Comparison of ENCODE assay signal across 10 cellular contexts in genomic region chr14:64673748-64674147, GRCh38.
A peak's percentile ranks its signal among the peaks of the same experiment; 100 is the strongest.
DNase-seq lines count a peak whose midpoint lies in the region; ATAC-seq and TF ChIP-seq lines count a peak whose summit lies in the region.
"Had no signal": no experiment of that assay in that cellular context is flagged by ENCODE, and none has a peak within 500 bp of the region (broad histone marks: within the 10 kb centered on the region; RNA-seq: fewer than 3 reads in every experiment).

No MANE protein-coding gene starts in this region.

- no peaks in the 10 kb centered on the region for H4K20me1 ChIP-seq in MM.1S (ENCODE audit: insufficient read depth, low read length)

- no peak overlapping the region for H3K4me3 ChIP-seq in MM.1S (ENCODE audit: low read length)

- no peaks in the 10 kb centered on the region for H3K36me3 ChIP-seq in MM.1S (replicated peaks; ENCODE audit: insufficient read depth, low read length)

- no peaks in the 10 kb centered on the region for H3K4me1 ChIP-seq in MM.1S (ENCODE audit: low read length)

- no peaks in the 10 kb centered on the region for H3K9me2 ChIP-seq in MM.1S (replicated peaks; ENCODE audit: insufficient read depth, low read length)

- H3K9me3 Mint-ChIP-seq in nephron, result no peaks in the 10 kb centered on the region

- H3K27me3 ChIP-seq in MM.1S (replicated peaks; ENCODE audit: insufficient read depth, low read length), result no peaks in the 10 kb centered on the region

- TF ChIP-seq CTCF in nephron (IDR thresholded peaks at IDR 0.05; ENCODE audit: unreplicated experiment in 3 of 3) (no peak), MM.1S (IDR thresholded peaks at IDR 0.05; ENCODE audit: low read length) (no peak)

- no peaks in the 10 kb centered on the region for H3K9me3 ChIP-seq in MM.1S (replicated peaks; ENCODE audit: insufficient read depth, low read length)

- no peak for ATAC-seq in GM18858 (IDR thresholded peaks at IDR 0.05; ENCODE audit: unreplicated experiment)
- ATAC-seq: sciatic nerve had no signal

- H2AFZ ChIP-seq in MM.1S (ENCODE audit: low read length), result no peak overlapping the region

- H3K79me2 ChIP-seq in MM.1S (ENCODE audit: low read length), result no peaks in the 10 kb centered on the region

- no peak overlapping the region for H3K27ac ChIP-seq in MM.1S (ENCODE audit: low read length)

- H3K4me3 Mint-ChIP-seq in nephron, result no peak overlapping the region

- no peaks in the 10 kb centered on the region for H3F3A ChIP-seq in MM.1S (ENCODE audit: insufficient read depth, low read length)

- H3K4me1 Mint-ChIP-seq in nephron, result no peaks in the 10 kb centered on the region

- DNase-seq in ELR (ENCODE audit: low read depth), result peak; percentile 13
- peak; percentile 89 for DNase-seq in NCI-H226
- peak; percentile 11 for DNase-seq in activated T-helper 9 cell treated with anti-CD3 and anti-CD28 coated beads, Interleukin-2, amount 50 U/mL, for 16 hours (ENCODE audit: low read depth)
- no peak for DNase-seq in GM19240 (ENCODE audit: insufficient read length, low spot score)
- DNase-seq in NCI-H1694 (lab: John Stamatoyannopoulos, UW), result no peak
- no peak for DNase-seq in MM.1S
- DNase-seq: hypothalamus had no signal

- no peak overlapping the region for H3K4me2 ChIP-seq in MM.1S (ENCODE audit: low read depth, low read length)

- H3K9ac ChIP-seq in MM.1S (ENCODE audit: low read length), result no peak overlapping the region

- peak overlapping the region; percentile 23 to 48 (median 34) for H3K27ac Mint-ChIP-seq in nephron

- no peaks in the 10 kb centered on the region for H3K36me3 Mint-ChIP-seq in nephron (ENCODE audit: low read depth)

- H3K27me3 Mint-ChIP-seq in nephron (ENCODE audit: low read depth), result peaks cover 8% of the 10 kb centered on the region

Comparison
In these comparisons a context has a peak if more than half of its experiments do, and no peak if none do; other contexts are left out.
1. DNase-seq: peak in ELR (single experiment), NCI-H226 (single experiment) and activated T-helper 9 cell treated with anti-CD3 and anti-CD28 coated beads, Interleukin-2, amount 50 U/mL, for 16 hours (single experiment); none in GM19240 (single experiment), NCI-H1694 (single experiment) and MM.1S (single experiment).